Comparison of ENCODE assay signal across 24 cellular contexts in genomic region chr9:134488901-134489280, GRCh38.
A peak's percentile ranks its signal among the peaks of the same experiment; 100 is the strongest.
DNase-seq lines count a peak whose midpoint lies in the region; ATAC-seq and TF ChIP-seq lines count a peak whose summit lies in the region.
"Had no signal": no experiment of that assay in that cellular context is flagged by ENCODE, and none has a peak within 500 bp of the region (broad histone marks: within the 10 kb centered on the region; RNA-seq: fewer than 3 reads in every experiment).

No MANE protein-coding gene starts in this region.

- H3K36me3 ChIP-seq in upper lobe of right lung: no peaks in the 10 kb centered on the region
- H3K36me3 ChIP-seq: esophagus muscularis mucosa, right lobe of liver, tibial artery had no signal

- POLR2A ChIA-PET in activated naive CD8-positive, alpha-beta T cell treated with anti-CD3 and anti-CD28 coated beads, Interleukin-2, amount 10 ng/mL, durations not matched to agents 7 days and 5 days (lab: Charles Lee): no interaction called here

- no peaks in the 10 kb centered on the region for H3K27me3 Mint-ChIP-seq in activated naive CD8-positive, alpha-beta T cell treated with anti-CD3 and anti-CD28 coated beads, Interleukin-2, amount 10 ng/mL, durations not matched to agents 7 days and 5 days
- H3K27me3 Mint-ChIP-seq in activated naive CD8-positive, alpha-beta T cell treated with anti-CD3 and anti-CD28 coated beads for 36 hours: no peaks in the 10 kb centered on the region
- H3K27me3 Mint-ChIP-seq in chondrocyte (ENCODE audit: low read depth) (no peaks in the 10 kb centered on the region), neural crest cell (ENCODE audit: low read depth) (no peaks in the 10 kb centered on the region)

- no peak overlapping the region for H3K27ac Mint-ChIP-seq in activated naive CD8-positive, alpha-beta T cell treated with anti-CD3 and anti-CD28 coated beads, Interleukin-2, amount 10 ng/mL, durations not matched to agents 7 days and 5 days
- no peak overlapping the region for H3K27ac Mint-ChIP-seq in activated naive CD8-positive, alpha-beta T cell treated with anti-CD3 and anti-CD28 coated beads for 36 hours
- H3K27ac Mint-ChIP-seq in chondrocyte (ENCODE audit: unreplicated experiment) (peak overlapping the region; percentile 4), neural crest cell (ENCODE audit: unreplicated experiment) (peak overlapping the region; percentile 60)
- H3K27ac Mint-ChIP-seq: dendritic cell treated with granulocyte-macrophage colony-stimulating factor and Interleukin-4, amounts not matched to agents 40 ng/mL and 50 ng/mL, for 4 days; naive thymus-derived CD4-positive, alpha-beta T cell; T-helper 2 cell treated with Interferon-gamma antibody and Interleukin-4, amounts not matched to agents 5 μg/mL and 100 μg/mL, for 36 hours had no signal

- H3K27ac ChIP-seq in upper lobe of right lung: no peak overlapping the region
- H3K27ac ChIP-seq: esophagus muscularis mucosa, right lobe of liver, tibial artery had no signal

- intact Hi-C loops in upper lobe of right lung (cut with DNase I): no loop called here

- DNase-seq in activated naive CD8-positive, alpha-beta T cell treated with anti-CD3 and anti-CD28 coated beads, Interleukin-2, amount 10 ng/mL, durations not matched to agents 7 days and 5 days: peak; percentile 12
- DNase-seq in activated naive CD8-positive, alpha-beta T cell treated with anti-CD3 and anti-CD28 coated beads for 36 hours: no peak
- DNase-seq in chondrocyte (ENCODE audit: low spot score) (no peak), neural crest cell (ENCODE audit: low read depth, low spot score) (no peak), upper lobe of right lung (peak; percentile 34), UCSD-AML1 (lab: John Stamatoyannopoulos, UW; ENCODE audit: unreplicated experiment) (no peak)
- DNase-seq: activated CD4-positive, alpha-beta T cell treated with anti-CD3 and anti-CD28 coated beads for 4 hours; activated naive CD4-positive, alpha-beta T cell; activated T-cell treated with anti-CD3 and anti-CD28 coated beads, Interleukin-2, amount 50 U/mL, for 48 hours; AML-193; DMS153; Karpas-422; naive thymus-derived CD4-positive, alpha-beta T cell; NCI-H1436; NCI-H2107; OCI-M1 had no signal

- H3K9me3 ChIP-seq in upper lobe of right lung: no peaks in the 10 kb centered on the region
- H3K9me3 ChIP-seq: esophagus muscularis mucosa, right lobe of liver, tibial artery had no signal

- H3K4me3 Mint-ChIP-seq in activated naive CD8-positive, alpha-beta T cell treated with anti-CD3 and anti-CD28 coated beads, Interleukin-2, amount 10 ng/mL, durations not matched to agents 7 days and 5 days: no peak overlapping the region
- no peak overlapping the region for H3K4me3 Mint-ChIP-seq in activated naive CD8-positive, alpha-beta T cell treated with anti-CD3 and anti-CD28 coated beads for 36 hours
- H3K4me3 Mint-ChIP-seq in chondrocyte (ENCODE audit: unreplicated experiment) (no peak overlapping the region), neural crest cell (no peak overlapping the region)
- H3K4me3 Mint-ChIP-seq: CD8-positive, alpha-beta memory T cell; dendritic cell treated with granulocyte-macrophage colony-stimulating factor and Interleukin-4, amounts not matched to agents 40 ng/mL and 50 ng/mL, for 4 days; naive thymus-derived CD4-positive, alpha-beta T cell; T-helper 2 cell treated with Interferon-gamma antibody and Interleukin-4, amounts not matched to agents 5 μg/mL and 100 μg/mL, for 36 hours had no signal

- H3K36me3 Mint-ChIP-seq in activated naive CD8-positive, alpha-beta T cell treated with anti-CD3 and anti-CD28 coated beads, Interleukin-2, amount 10 ng/mL, durations not matched to agents 7 days and 5 days: no peaks in the 10 kb centered on the region
- no peaks in the 10 kb centered on the region for H3K36me3 Mint-ChIP-seq in activated naive CD8-positive, alpha-beta T cell treated with anti-CD3 and anti-CD28 coated beads for 36 hours
- H3K36me3 Mint-ChIP-seq in chondrocyte (ENCODE audit: low read depth) (no peaks in the 10 kb centered on the region), neural crest cell (ENCODE audit: low read depth) (no peaks in the 10 kb centered on the region)
- H3K36me3 Mint-ChIP-seq: CD8-positive, alpha-beta memory T cell; naive thymus-derived CD4-positive, alpha-beta T cell had no signal

- no peaks in the 10 kb centered on the region for H3K9me3 Mint-ChIP-seq in activated naive CD8-positive, alpha-beta T cell treated with anti-CD3 and anti-CD28 coated beads, Interleukin-2, amount 10 ng/mL, durations not matched to agents 7 days and 5 days
- H3K9me3 Mint-ChIP-seq in activated naive CD8-positive, alpha-beta T cell treated with anti-CD3 and anti-CD28 coated beads for 36 hours: no peaks in the 10 kb centered on the region
- H3K9me3 Mint-ChIP-seq in chondrocyte (ENCODE audit: low read depth) (no peaks in the 10 kb centered on the region), neural crest cell (no peaks in the 10 kb centered on the region)
- H3K9me3 Mint-ChIP-seq: dendritic cell treated with granulocyte-macrophage colony-stimulating factor and Interleukin-4, amounts not matched to agents 40 ng/mL and 50 ng/mL, for 4 days; naive thymus-derived CD4-positive, alpha-beta T cell; T-helper 2 cell treated with Interferon-gamma antibody and Interleukin-4, amounts not matched to agents 5 μg/mL and 100 μg/mL, for 36 hours had no signal

- no peaks in the 10 kb centered on the region for H3K4me1 Mint-ChIP-seq in activated naive CD8-positive, alpha-beta T cell treated with anti-CD3 and anti-CD28 coated beads, Interleukin-2, amount 10 ng/mL, durations not matched to agents 7 days and 5 days
- no peaks in the 10 kb centered on the region for H3K4me1 Mint-ChIP-seq in activated naive CD8-positive, alpha-beta T cell treated with anti-CD3 and anti-CD28 coated beads for 36 hours
- peaks cover 12% of the 10 kb centered on the region for H3K4me1 Mint-ChIP-seq in chondrocyte (ENCODE audit: low read depth)
- H3K4me1 Mint-ChIP-seq in neural crest cell: peaks cover 23% of the 10 kb centered on the region
- H3K4me1 Mint-ChIP-seq: CD8-positive, alpha-beta memory T cell; naive thymus-derived CD4-positive, alpha-beta T cell had no signal

- H3K27me3 ChIP-seq in upper lobe of right lung: no peaks in the 10 kb centered on the region
- H3K27me3 ChIP-seq: right lobe of liver had no signal

- TF ChIP-seq CTCF in chondrocyte (IDR thresholded peaks at IDR 0.05) (no peak), neural crest cell (conservative IDR thresholded peaks at IDR 0.05) (no peak), upper lobe of right lung (IDR thresholded peaks at IDR 0.05) (no peak)

- H3K4me1 ChIP-seq in upper lobe of right lung: peaks cover 6% of the 10 kb centered on the region
- H3K4me1 ChIP-seq: right lobe of liver had no signal

- H3K4me3 ChIP-seq in upper lobe of right lung: no peak overlapping the region
- H3K4me3 ChIP-seq: esophagus muscularis mucosa, right lobe of liver, tibial artery had no signal

- no peak for ATAC-seq in activated naive CD8-positive, alpha-beta T cell treated with anti-CD3 and anti-CD28 coated beads, Interleukin-2, amount 10 ng/mL, durations not matched to agents 7 days and 5 days (ENCODE audit: low read depth)
- ATAC-seq in upper lobe of right lung: no peak
- ATAC-seq in GM19397 (IDR thresholded peaks at IDR 0.05; ENCODE audit: unreplicated experiment): no peak
- ATAC-seq in GM21390 (IDR thresholded peaks at IDR 0.05; ENCODE audit: unreplicated experiment): no peak
- ATAC-seq: naive thymus-derived CD4-positive, alpha-beta T cell had no signal

Comparison
In these comparisons a context has a peak if more than half of its experiments do, and no peak if none do; other contexts are left out.
1. DNase-seq: peak in activated naive CD8-positive, alpha-beta T cell treated with anti-CD3 and anti-CD28 coated beads, Interleukin-2, amount 10 ng/mL, durations not matched to agents 7 days and 5 days (single experiment) and upper lobe of right lung (single experiment); none in activated naive CD8-positive, alpha-beta T cell treated with anti-CD3 and anti-CD28 coated beads for 36 hours (single experiment), chondrocyte (single experiment), neural crest cell (single experiment) and UCSD-AML1 (single experiment).
2. H3K27ac Mint-ChIP-seq: peak in chondrocyte (single experiment) and neural crest cell (single experiment); none in activated naive CD8-positive, alpha-beta T cell treated with anti-CD3 and anti-CD28 coated beads, Interleukin-2, amount 10 ng/mL, durations not matched to agents 7 days and 5 days (single experiment) and activated naive CD8-positive, alpha-beta T cell treated with anti-CD3 and anti-CD28 coated beads for 36 hours (single experiment).